Comparison of ENCODE assay signal across 1 cellular context in genomic region chr10:72690071-72690755, GRCh38.
TF ChIP-seq lines count a peak whose summit lies in the region.

No MANE protein-coding gene starts in this region.

TF ChIP-seq in K562, 482 proteins besides CTCF, POLR2A, EP300 and RAD21 (continued from another document):
- TF ChIP-seq ZBTB40 (IDR thresholded peaks at IDR 0.05) = 0 out of 2 replicates have a peak, but pooled peaks have one; percentile 13
- TF ChIP-seq ZBTB40 (CRISPR knock-in tag; IDR thresholded peaks at IDR 0.05) = no peak
- no peak for TF ChIP-seq ZFPM2 (CRISPR knock-in tag; IDR thresholded peaks at IDR 0.05)
- no peak for TF ChIP-seq ZNF77 (CRISPR knock-in tag; IDR thresholded peaks at IDR 0.05)
- no peak for TF ChIP-seq MAFK (IDR thresholded peaks at IDR 0.05; ENCODE audit: low read length)
- TF ChIP-seq CEBPG (CRISPR knock-in tag; IDR thresholded peaks at IDR 0.05) = peak; percentile 72
- peak; percentile 35 to 63; a peak in 3 of 4 replicates for TF ChIP-seq CEBPG (tag; conservative IDR thresholded peaks at IDR 0.05 in 1 of 2, IDR thresholded peaks at IDR 0.05 in 1 of 2)
- TF ChIP-seq NR1H2 (CRISPR knock-in tag; IDR thresholded peaks at IDR 0.05) = no peak
- TF ChIP-seq ATF1 (CRISPR knock-in tag; IDR thresholded peaks at IDR 0.05) = no peak
- TF ChIP-seq ATF1 (tag; IDR thresholded peaks at IDR 0.05) = 0 out of 2 replicates have a peak, but pooled peaks have one; percentile 5
- no peak for TF ChIP-seq BMI1 (IDR thresholded peaks at IDR 0.05; ENCODE audit: low read length)
- TF ChIP-seq ELF2 (CRISPR knock-in tag; IDR thresholded peaks at IDR 0.05) = peak; percentile 43; the same call in 1 of the 2 replicates
- no peak for TF ChIP-seq ZFP91 (CRISPR knock-in tag; IDR thresholded peaks at IDR 0.05)
- no peak for TF ChIP-seq PBX2 (CRISPR knock-in tag; IDR thresholded peaks at IDR 0.05; ENCODE audit: low read depth)
- TF ChIP-seq PBX2 (tag; conservative IDR thresholded peaks at IDR 0.05; ENCODE audit: low read depth) = peak; percentile 75
- TF ChIP-seq POU5F1 (IDR thresholded peaks at IDR 0.05; ENCODE audit: borderline replicate concordance, low read depth, low read length, partially characterized antibody) = no peak
- TF ChIP-seq ELF4 (CRISPR knock-in tag; IDR thresholded peaks at IDR 0.05) = no peak
- TF ChIP-seq, protein P1, sequence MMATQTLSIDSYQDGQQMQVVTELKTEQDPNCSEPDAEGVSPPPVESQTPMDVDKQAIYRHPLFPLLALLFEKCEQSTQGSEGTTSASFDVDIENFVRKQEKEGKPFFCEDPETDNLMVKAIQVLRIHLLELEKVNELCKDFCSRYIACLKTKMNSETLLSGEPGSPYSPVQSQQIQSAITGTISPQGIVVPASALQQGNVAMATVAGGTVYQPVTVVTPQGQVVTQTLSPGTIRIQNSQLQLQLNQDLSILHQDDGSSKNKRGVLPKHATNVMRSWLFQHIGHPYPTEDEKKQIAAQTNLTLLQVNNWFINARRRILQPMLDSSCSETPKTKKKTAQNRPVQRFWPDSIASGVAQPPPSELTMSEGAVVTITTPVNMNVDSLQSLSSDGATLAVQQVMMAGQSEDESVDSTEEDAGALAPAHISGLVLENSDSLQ (IDR thresholded peaks at IDR 0.05) = peak; percentile 97
- TF ChIP-seq HNRNPUL1 (IDR thresholded peaks at IDR 0.05; ENCODE audit: low read length) = no peak
- 0 out of 4 replicates have a peak, but pooled peaks of 1 of the 2 experiments have one; percentile 3 for TF ChIP-seq KDM1A (IDR thresholded peaks at IDR 0.05)
- peak; percentile 54; the same call in 1 of the 2 replicates for TF ChIP-seq MTA1 (IDR thresholded peaks at IDR 0.05; ENCODE audit: borderline replicate concordance)
- no peak for TF ChIP-seq ZNF354B (CRISPR knock-in tag; IDR thresholded peaks at IDR 0.05)
- TF ChIP-seq ZEB2 (IDR thresholded peaks at IDR 0.05) = no peak
- peak; percentile 46 for TF ChIP-seq RBM25 (IDR thresholded peaks at IDR 0.05; ENCODE audit: low read depth, low read length, severe bottlenecking)
- TF ChIP-seq, protein P2, sequence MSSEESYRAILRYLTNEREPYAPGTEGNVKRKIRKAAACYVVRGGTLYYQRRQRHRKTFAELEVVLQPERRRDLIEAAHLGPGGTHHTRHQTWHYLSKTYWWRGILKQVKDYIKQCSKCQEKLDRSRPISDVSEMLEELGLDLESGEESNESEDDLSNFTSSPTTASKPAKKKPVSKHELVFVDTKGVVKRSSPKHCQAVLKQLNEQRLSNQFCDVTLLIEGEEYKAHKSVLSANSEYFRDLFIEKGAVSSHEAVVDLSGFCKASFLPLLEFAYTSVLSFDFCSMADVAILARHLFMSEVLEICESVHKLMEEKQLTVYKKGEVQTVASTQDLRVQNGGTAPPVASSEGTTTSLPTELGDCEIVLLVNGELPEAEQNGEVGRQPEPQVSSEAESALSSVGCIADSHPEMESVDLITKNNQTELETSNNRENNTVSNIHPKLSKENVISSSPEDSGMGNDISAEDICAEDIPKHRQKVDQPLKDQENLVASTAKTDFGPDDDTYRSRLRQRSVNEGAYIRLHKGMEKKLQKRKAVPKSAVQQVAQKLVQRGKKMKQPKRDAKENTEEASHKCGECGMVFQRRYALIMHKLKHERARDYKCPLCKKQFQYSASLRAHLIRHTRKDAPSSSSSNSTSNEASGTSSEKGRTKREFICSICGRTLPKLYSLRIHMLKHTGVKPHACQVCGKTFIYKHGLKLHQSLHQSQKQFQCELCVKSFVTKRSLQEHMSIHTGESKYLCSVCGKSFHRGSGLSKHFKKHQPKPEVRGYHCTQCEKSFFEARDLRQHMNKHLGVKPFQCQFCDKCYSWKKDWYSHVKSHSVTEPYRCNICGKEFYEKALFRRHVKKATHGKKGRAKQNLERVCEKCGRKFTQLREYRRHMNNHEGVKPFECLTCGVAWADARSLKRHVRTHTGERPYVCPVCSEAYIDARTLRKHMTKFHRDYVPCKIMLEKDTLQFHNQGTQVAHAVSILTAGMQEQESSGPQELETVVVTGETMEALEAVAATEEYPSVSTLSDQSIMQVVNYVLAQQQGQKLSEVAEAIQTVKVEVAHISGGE (CRISPR knock-in tag; IDR thresholded peaks at IDR 0.05) = 0 out of 6 replicates have a peak, but pooled peaks of 1 of the 3 experiments have one; percentile 29
- TF ChIP-seq, protein P3, sequence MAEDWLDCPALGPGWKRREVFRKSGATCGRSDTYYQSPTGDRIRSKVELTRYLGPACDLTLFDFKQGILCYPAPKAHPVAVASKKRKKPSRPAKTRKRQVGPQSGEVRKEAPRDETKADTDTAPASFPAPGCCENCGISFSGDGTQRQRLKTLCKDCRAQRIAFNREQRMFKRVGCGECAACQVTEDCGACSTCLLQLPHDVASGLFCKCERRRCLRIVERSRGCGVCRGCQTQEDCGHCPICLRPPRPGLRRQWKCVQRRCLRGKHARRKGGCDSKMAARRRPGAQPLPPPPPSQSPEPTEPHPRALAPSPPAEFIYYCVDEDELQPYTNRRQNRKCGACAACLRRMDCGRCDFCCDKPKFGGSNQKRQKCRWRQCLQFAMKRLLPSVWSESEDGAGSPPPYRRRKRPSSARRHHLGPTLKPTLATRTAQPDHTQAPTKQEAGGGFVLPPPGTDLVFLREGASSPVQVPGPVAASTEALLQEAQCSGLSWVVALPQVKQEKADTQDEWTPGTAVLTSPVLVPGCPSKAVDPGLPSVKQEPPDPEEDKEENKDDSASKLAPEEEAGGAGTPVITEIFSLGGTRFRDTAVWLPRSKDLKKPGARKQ (CRISPR knock-in tag; IDR thresholded peaks at IDR 0.05) = 0 out of 2 replicates have a peak, but pooled peaks have one; percentile 22
- peak; percentile 86 for TF ChIP-seq CEBPB (tag; IDR thresholded peaks at IDR 0.05)
- TF ChIP-seq CREB1 (IDR thresholded peaks at IDR 0.05) = no peak
- TF ChIP-seq CREB1 (CRISPR knock-in tag; IDR thresholded peaks at IDR 0.05) = no peak
